Comparison of ENCODE assay signal across 8 cellular contexts in the genomic region with DNA sequence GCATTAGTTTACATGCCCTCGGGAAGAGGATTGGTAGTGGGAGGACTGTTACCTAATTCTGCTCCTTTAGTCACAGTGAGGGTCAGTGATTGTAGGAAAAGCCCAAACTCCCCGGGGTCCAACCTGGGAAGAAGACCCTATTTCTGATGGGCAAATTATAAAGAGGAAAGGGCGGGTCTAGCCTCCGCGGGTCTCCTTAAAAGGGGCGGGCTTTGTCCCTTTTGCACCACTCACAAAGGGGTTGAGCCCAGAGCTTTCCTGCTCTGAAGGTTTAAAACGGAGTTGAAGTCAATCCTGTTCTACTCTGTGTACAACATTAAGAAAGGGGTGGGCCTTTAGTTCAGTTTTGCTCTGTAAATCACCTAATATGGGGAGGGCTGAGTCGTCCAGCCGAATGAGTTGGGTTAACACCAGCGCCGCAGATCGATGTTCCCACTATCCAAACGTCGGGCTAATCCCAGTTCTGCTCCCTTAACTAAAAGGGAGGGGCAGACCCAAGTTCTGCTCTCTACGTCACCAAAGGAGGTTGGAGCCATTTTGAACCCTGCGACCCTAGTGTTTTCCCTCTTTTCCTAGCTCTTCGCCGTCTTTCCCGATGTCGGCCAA. TPM values are rescaled to one million over a fixed set of nuclear protein-coding genes. Genes with fewer than 3 reads are reported as not detected.
DNase-seq lines count a peak whose midpoint lies in the region; ATAC-seq, FAIRE-seq and TF ChIP-seq lines count a peak whose summit lies in the region.

No MANE protein-coding gene starts in this region.

- POLR2A ChIA-PET in K562 (lab: Yijun Ruan, JAX), result interaction anchor here (0.5 to 4.5 kb wide), 20 partner anchors 9 to 371 kb away, joined by 3 to 30 read pairs (median 4); a partner anchor contains a TSS

- H3K4me3 ChIP-seq in OCI-LY1 (ENCODE audit: low read depth, low read length, poor library complexity, severe bottlenecking) (peak overlapping the region; percentile 91), K562 (peak overlapping the region; percentile 88), subcutaneous abdominal adipose tissue (ENCODE audit: low read depth in 1 of 5, low read length in 5 of 5) (peak overlapping the region; percentile 63 to 93 (median 78))

- TF ChIP-seq EP300 in K562 (IDR thresholded peaks at IDR 0.05; ENCODE audit: low read length), result no peak

- H3K79me2 ChIP-seq in OCI-LY1 (ENCODE audit: insufficient read depth, low read length) (peaks cover 12% of the 10 kb centered on the region; the same call in 1 of the 2 replicates), K562 (ENCODE audit: control insufficient read depth, insufficient read depth, low read length) (peaks cover 76% of the 10 kb centered on the region)

- H3K9me2 ChIP-seq in OCI-LY1 (ENCODE audit: low read depth, low read length), result no peaks in the 10 kb centered on the region

- no peaks in the 10 kb centered on the region for H3K27me3 ChIP-seq in OCI-LY1 (ENCODE audit: insufficient read depth, low read length)
- no peaks in the 10 kb centered on the region for H3K27me3 ChIP-seq in K562 (ENCODE audit: control insufficient read depth in 2 of 2, insufficient read depth in 2 of 2, low read length in 2 of 2)
- H3K27me3 ChIP-seq in subcutaneous abdominal adipose tissue (ENCODE audit: control insufficient read depth in 5 of 5, insufficient read depth in 4 of 5, low read length in 5 of 5), result no peaks in the 10 kb centered on the region

- under 1% methylated on average over 20 of the region's 20 CpGs for WGBS in K562 (ENCODE audit: insufficient coverage, low coverage, missing lambda C conversion rate)

- TF ChIP-seq CTCF in OCI-LY1 (IDR thresholded peaks at IDR 0.05; ENCODE audit: low read length) (no peak), K562 (IDR thresholded peaks at IDR 0.05 in 2 of 3, conservative IDR thresholded peaks at IDR 0.05 in 1 of 3; ENCODE audit: insufficient read depth in 2 of 3, low read depth in 1 of 3, low read length in 3 of 3) (no peak)

- peak; percentile 1 for ATAC-seq in HG02642 (IDR thresholded peaks at IDR 0.05; ENCODE audit: poor library complexity, unreplicated experiment)
- ATAC-seq in K562, result peak; percentile 6; the same call in 1 of the 3 replicates
- ATAC-seq in left colon, result peak; percentile 4
- no peak for ATAC-seq in HG02938 (IDR thresholded peaks at IDR 0.05; ENCODE audit: unreplicated experiment)

- H2AFZ ChIP-seq in OCI-LY1 (ENCODE audit: low read length) (no peak overlapping the region), K562 (ENCODE audit: low read depth, low read length) (peak overlapping the region; percentile 92)

- no peak; a peak in 1 of 4 replicates for TF ChIP-seq RAD21 in K562 (CRISPR knock-in tag; conservative IDR thresholded peaks at IDR 0.05 in 1 of 2, IDR thresholded peaks at IDR 0.05 in 1 of 2)

- peak; percentile 11 for FAIRE-seq in K562 (lab: Jason Lieb, UNC)

- intact Hi-C loops in K562 (cut with micrococcal nuclease), result loop anchor here (2.0 to 10.0 kb wide), 3 partner anchors 46 to 512 kb away; a partner anchor contains a TSS
- intact Hi-C loops in left colon (cut with DNase I, micrococcal nuclease), result no loop called here

- H3K9me3 ChIP-seq in OCI-LY1 (ENCODE audit: low read length) (no peaks in the 10 kb centered on the region), K562 (replicated peaks; ENCODE audit: control insufficient read depth, insufficient read depth, low read depth, low read length) (no peaks in the 10 kb centered on the region), subcutaneous abdominal adipose tissue (ENCODE audit: control insufficient read depth in 5 of 5, low read length in 5 of 5) (no peaks in the 10 kb centered on the region)

- DNase-seq in DMS153 (lab: John Stamatoyannopoulos, UW) (peak; percentile 60), K562 (ENCODE audit: extremely low read depth in 1 of 4, low spot score in 3 of 4) (peak; percentile 52 to 75 (median 54)), left colon (peak in 1 of 2 donors; percentile 43), RKO (ENCODE audit: low spot score) (no peak)

- peak; percentile 62 for TF ChIP-seq POLR2A in K562 (conservative IDR thresholded peaks at IDR 0.05)

- H4K20me1 ChIP-seq in OCI-LY1 (ENCODE audit: insufficient read depth, low read length), result no peaks in the 10 kb centered on the region
- no peaks in the 10 kb centered on the region for H4K20me1 ChIP-seq in K562 (replicated peaks; ENCODE audit: control insufficient read depth, insufficient read depth, low read length)

- H3K4me1 ChIP-seq in OCI-LY1 (ENCODE audit: insufficient read depth, low read length, severe bottlenecking), result peaks cover 56% of the 10 kb centered on the region
- H3K4me1 ChIP-seq in K562 (replicated peaks in 1 of 2; ENCODE audit: control insufficient read depth in 2 of 2, insufficient read depth in 2 of 2, low read length in 2 of 2), result peaks cover 34 to 61% of the 10 kb centered on the region in 2 experiments
- peaks cover 14 to 59% (median 46%) of the 10 kb centered on the region in 5 donors for H3K4me1 ChIP-seq in subcutaneous abdominal adipose tissue (ENCODE audit: control insufficient read depth in 5 of 5, insufficient read depth in 5 of 5, low read length in 5 of 5)

- H3K9ac ChIP-seq in OCI-LY1 (ENCODE audit: low read length), result peak overlapping the region; percentile 70
- H3K9ac ChIP-seq in K562 (ENCODE audit: insufficient read depth in 1 of 2, low read depth in 2 of 2, low read length in 2 of 2), result peak overlapping the region; percentile 83 to 86; a peak in 3 of 4 replicates
- H3K9ac ChIP-seq in subcutaneous abdominal adipose tissue (ENCODE audit: low read length in 5 of 5), result peak overlapping the region; percentile 56 to 74 (median 63)

- BruUV-seq in K562 (replicated peaks; lab: Mats Ljungman, UMichigan), result TSS peak; percentile 26

- H3F3A ChIP-seq in OCI-LY1 (ENCODE audit: insufficient read depth, low read length), result no peaks in the 10 kb centered on the region

- H3K4me2 ChIP-seq in OCI-LY1 (ENCODE audit: low read length) (peak overlapping the region; percentile 80), K562 (ENCODE audit: insufficient read depth, low read length) (peak overlapping the region; percentile 100)

- peaks cover 7% of the 10 kb centered on the region for H3K9me1 ChIP-seq in K562 (ENCODE audit: control insufficient read depth, insufficient read depth, low read length)

- H3K36me3 ChIP-seq in OCI-LY1 (ENCODE audit: insufficient read depth, low read length) (peaks cover 20% of the 10 kb centered on the region; the same call in 1 of the 2 replicates), K562 (ENCODE audit: control insufficient read depth, insufficient read depth, low read length) (peaks cover 41% of the 10 kb centered on the region; the same call in 2 of the 3 replicates), subcutaneous abdominal adipose tissue (ENCODE audit: control insufficient read depth in 5 of 5, insufficient read depth in 5 of 5, low read length in 5 of 5) (peaks cover 0 to 21% (median 12%) of the 10 kb centered on the region in 5 donors)

- in situ Hi-C loops in K562 (cut with MboI), result no loop called here

- H3K27ac ChIP-seq in OCI-LY1 (ENCODE audit: low read depth, low read length, poor library complexity, severe bottlenecking) (peak overlapping the region; percentile 87), K562 (ENCODE audit: extremely low read depth, low read depth, low read length) (peak overlapping the region; percentile 94), subcutaneous abdominal adipose tissue (ENCODE audit: low read depth, low read length) (peak overlapping the region; percentile 93)

- CTCF ChIA-PET in K562 (lab: Yijun Ruan, JAX; ENCODE audit: low intra/inter-chr PET ratio), result no interaction called here

RNA-seq across cellular contexts. Expression of a gene that starts 0.9 kb away (rescaled TPM):
- total RNA-seq in K562 (2011; cell fraction: chromatin; rRNA removed; ENCODE audit: low replicate concordance), result 19.1 and 20.3 TPM in 2 replicates
- 21.5 and 22.6 TPM in 2 replicates for total RNA-seq in K562 (2011; cell fraction: nucleolus; rRNA removed)
- total RNA-seq in K562 (2011; cell fraction: nucleoplasm; rRNA removed), result 36.4 and 49.9 TPM in 2 replicates
- total RNA-seq in K562 (2014; rRNA removed) (129 and 156 TPM in 2 replicates), K562 (2014; rRNA removed; fragmentation: Illumina TruSeq; extraction: Trizol) (123 and 128 TPM in 2 replicates), K562 (2015; rRNA removed; fragmentation: Illumina TruSeq; extraction: Trizol) (99.1 and 110 TPM in 2 replicates), K562 (2021) (149 and 154 TPM in 2 replicates), left colon (100 to 1,000 TPM in 1 of 2 donors, 10 to 100 TPM in 1; 87.2 to 104 TPM)
- polyA plus RNA-seq in K562 (2011; rRNA removed) (161 and 163 TPM in 2 replicates), K562 (2014; fragmentation: Illumina TruSeq; extraction: Trizol) (227 and 245 TPM in 2 replicates), K562 (2014; fragmentation: Nextera tagmentation; extraction: Ambion mirVana) (10 to 100 TPM; 62.2 to 95.5 TPM), K562 (2014; rRNA removed) (207 and 223 TPM in 2 replicates)
- polyA plus RNA-seq in K562 (2011; cell fraction: cytosol; rRNA removed), result 240 and 251 TPM in 2 replicates
- 54.9 and 71.1 TPM in 2 replicates for polyA plus RNA-seq in K562 (2011; cell fraction: nucleus; rRNA removed)
- polyA plus RNA-seq in K562 (2012), result 213 and 399 TPM in 2 replicates
- polyA minus RNA-seq in K562 (2011; rRNA and poly(A)+ RNA removed), result 48.7 TPM in 2 replicates
- 29.3 and 40.5 TPM in 2 replicates for polyA minus RNA-seq in K562 (2011; cell fraction: cytosol; rRNA and poly(A)+ RNA removed)
- polyA minus RNA-seq in K562 (2011; cell fraction: nucleus; rRNA and poly(A)+ RNA removed), result 9.3 and 18.2 TPM in 2 replicates

RNA-seq across cellular contexts. Expression of a gene that starts 1.4 kb away (rescaled TPM):
- total RNA-seq in K562 (2011; cell fraction: chromatin; rRNA removed; ENCODE audit: low replicate concordance), result 57.1 and 153 TPM in 2 replicates
- 190 and 234 TPM in 2 replicates for total RNA-seq in K562 (2011; cell fraction: nucleolus; rRNA removed)
- total RNA-seq in K562 (2011; cell fraction: nucleoplasm; rRNA removed), result 210 and 316 TPM in 2 replicates
- 69.4 and 115 TPM in 2 replicates for total RNA-seq in K562 (2014; rRNA removed)
- 45.4 and 51.9 TPM in 2 replicates for total RNA-seq in K562 (2014; rRNA removed; fragmentation: Illumina TruSeq; extraction: Trizol)
- total RNA-seq in K562 (2015; rRNA removed; fragmentation: Illumina TruSeq; extraction: Trizol), result 53.2 and 54.1 TPM in 2 replicates
- total RNA-seq in K562 (2021), result 107 and 109 TPM in 2 replicates
- 78.7 and 138 TPM in 2 replicates for polyA plus RNA-seq in K562 (2011; rRNA removed)
- polyA plus RNA-seq in K562 (2011; cell fraction: cytosol; rRNA removed), result 220 and 272 TPM in 2 replicates
- polyA plus RNA-seq in K562 (2011; cell fraction: nucleus; rRNA removed), result 108 and 142 TPM in 2 replicates
- 133 and 141 TPM in 2 replicates for polyA plus RNA-seq in K562 (2012)
- 165 and 176 TPM in 2 replicates for polyA plus RNA-seq in K562 (2014; fragmentation: Illumina TruSeq; extraction: Trizol)
- 10 to 100 TPM; 37.9 to 43.6 TPM for polyA plus RNA-seq in K562 (2014; fragmentation: Nextera tagmentation; extraction: Ambion mirVana)
- polyA plus RNA-seq in K562 (2014; rRNA removed), result 78.2 and 78.4 TPM in 2 replicates
- polyA minus RNA-seq in K562 (2011; rRNA and poly(A)+ RNA removed), result 92.5 and 120 TPM in 2 replicates
- polyA minus RNA-seq in K562 (2011; cell fraction: cytosol; rRNA and poly(A)+ RNA removed), result 98.4 and 124 TPM in 2 replicates
- polyA minus RNA-seq in K562 (2011; cell fraction: nucleus; rRNA and poly(A)+ RNA removed), result 25.2 and 30.5 TPM in 2 replicates
- total RNA-seq in left colon, result 10 to 100 TPM; 44.4 to 55.0 TPM

RNA-seq across cellular contexts. Expression of a gene that starts 6.8 kb away (rescaled TPM):
- total RNA-seq in K562 (2011; cell fraction: chromatin; rRNA removed; ENCODE audit: low replicate concordance), result 28.3 and 66.0 TPM in 2 replicates
- 35.5 and 36.5 TPM in 2 replicates for total RNA-seq in K562 (2011; cell fraction: nucleolus; rRNA removed)
- total RNA-seq in K562 (2011; cell fraction: nucleoplasm; rRNA removed), result 27.8 and 29.8 TPM in 2 replicates
- total RNA-seq in K562 (2014; rRNA removed), result 5.3 and 6.2 TPM in 2 replicates
- 2.0 and 2.2 TPM in 2 replicates for total RNA-seq in K562 (2014; rRNA removed; fragmentation: Illumina TruSeq; extraction: Trizol)
- 3.0 and 3.6 TPM in 2 replicates for total RNA-seq in K562 (2015; rRNA removed; fragmentation: Illumina TruSeq; extraction: Trizol)
- 7.8 and 11.5 TPM in 2 replicates for total RNA-seq in K562 (2021)
- polyA plus RNA-seq in K562 (2011; rRNA removed), result 4.1 and 7.9 TPM in 2 replicates
- 2.4 and 3.1 TPM in 2 replicates for polyA plus RNA-seq in K562 (2011; cell fraction: cytosol; rRNA removed)
- polyA plus RNA-seq in K562 (2011; cell fraction: nucleus; rRNA removed), result 75.1 and 86.2 TPM in 2 replicates
- polyA plus RNA-seq in K562 (2012), result 11.6 and 18.0 TPM in 2 replicates
- 5.8 and 8.2 TPM in 2 replicates for polyA plus RNA-seq in K562 (2014; fragmentation: Illumina TruSeq; extraction: Trizol)
- polyA plus RNA-seq in K562 (2014; fragmentation: Nextera tagmentation; extraction: Ambion mirVana), result 1 to 10 TPM; 1.2 to 1.8 TPM
- 10.9 and 11.1 TPM in 2 replicates for polyA plus RNA-seq in K562 (2014; rRNA removed)
- 0.78 and 0.81 TPM in 2 replicates for polyA minus RNA-seq in K562 (2011; rRNA and poly(A)+ RNA removed)
- not detected in 2 replicates for polyA minus RNA-seq in K562 (2011; cell fraction: cytosol; rRNA and poly(A)+ RNA removed)
- 5.3 and 7.3 TPM in 2 replicates for polyA minus RNA-seq in K562 (2011; cell fraction: nucleus; rRNA and poly(A)+ RNA removed)
- 1 to 10 TPM; 4.4 TPM for total RNA-seq in left colon

RNA-seq across cellular contexts. Expression of a gene that starts 12.7 kb away (rescaled TPM):
- total RNA-seq in K562 (2011; cell fraction: chromatin; rRNA removed; ENCODE audit: low replicate concordance), result 227 and 442 TPM in 2 replicates
- 178 and 203 TPM in 2 replicates for total RNA-seq in K562 (2011; cell fraction: nucleolus; rRNA removed)
- 185 and 217 TPM in 2 replicates for total RNA-seq in K562 (2011; cell fraction: nucleoplasm; rRNA removed)
- total RNA-seq in K562 (2014; rRNA removed) (55.6 and 63.8 TPM in 2 replicates), K562 (2014; rRNA removed; fragmentation: Illumina TruSeq; extraction: Trizol) (44.0 and 45.1 TPM in 2 replicates), K562 (2015; rRNA removed; fragmentation: Illumina TruSeq; extraction: Trizol) (60.0 and 62.5 TPM in 2 replicates), K562 (2021) (106 and 126 TPM in 2 replicates), left colon (10 to 100 TPM; 41.5 to 49.6 TPM)
- polyA plus RNA-seq in K562 (2011; rRNA removed) (123 and 127 TPM in 2 replicates), K562 (2014; fragmentation: Illumina TruSeq; extraction: Trizol) (108 and 119 TPM in 2 replicates), K562 (2014; fragmentation: Nextera tagmentation; extraction: Ambion mirVana) (1 to 10 TPM; 1.9 to 2.8 TPM), K562 (2014; rRNA removed) (117 and 134 TPM in 2 replicates)
- polyA plus RNA-seq in K562 (2011; cell fraction: cytosol; rRNA removed), result 105 and 142 TPM in 2 replicates
- 340 and 411 TPM in 2 replicates for polyA plus RNA-seq in K562 (2011; cell fraction: nucleus; rRNA removed)
- polyA plus RNA-seq in K562 (2012), result 110 and 127 TPM in 2 replicates
- 55.9 and 77.0 TPM in 2 replicates for polyA minus RNA-seq in K562 (2011; rRNA and poly(A)+ RNA removed)
- polyA minus RNA-seq in K562 (2011; cell fraction: cytosol; rRNA and poly(A)+ RNA removed), result 46.1 and 60.9 TPM in 2 replicates
- polyA minus RNA-seq in K562 (2011; cell fraction: nucleus; rRNA and poly(A)+ RNA removed), result 68.7 and 70.2 TPM in 2 replicates

RNA-seq across cellular contexts. Expression of a gene that starts 12.9 kb away (rescaled TPM):
- total RNA-seq in K562 (2011; cell fraction: chromatin; rRNA removed; ENCODE audit: low replicate concordance), result 40.9 and 90.2 TPM in 2 replicates
- 30.7 and 39.2 TPM in 2 replicates for total RNA-seq in K562 (2011; cell fraction: nucleolus; rRNA removed)
- 33.1 and 38.9 TPM in 2 replicates for total RNA-seq in K562 (2011; cell fraction: nucleoplasm; rRNA removed)
- total RNA-seq in K562 (2014; rRNA removed), result 14.2 and 20.9 TPM in 2 replicates
- total RNA-seq in K562 (2014; rRNA removed; fragmentation: Illumina TruSeq; extraction: Trizol), result 10.0 and 12.1 TPM in 2 replicates
- total RNA-seq in K562 (2015; rRNA removed; fragmentation: Illumina TruSeq; extraction: Trizol), result 13.3 and 15.5 TPM in 2 replicates
- total RNA-seq in K562 (2021), result 21.7 and 26.0 TPM in 2 replicates
- polyA plus RNA-seq in K562 (2011; rRNA removed), result 14.8 and 17.9 TPM in 2 replicates
- polyA plus RNA-seq in K562 (2011; cell fraction: cytosol; rRNA removed), result 9.3 and 10.7 TPM in 2 replicates
- 115 and 141 TPM in 2 replicates for polyA plus RNA-seq in K562 (2011; cell fraction: nucleus; rRNA removed)
- 16.3 and 29.8 TPM in 2 replicates for polyA plus RNA-seq in K562 (2012)
- 19.1 and 26.3 TPM in 2 replicates for polyA plus RNA-seq in K562 (2014; fragmentation: Illumina TruSeq; extraction: Trizol)
- polyA plus RNA-seq in K562 (2014; fragmentation: Nextera tagmentation; extraction: Ambion mirVana), result 1 to 10 TPM; 2.2 to 2.8 TPM
- 39.8 and 47.4 TPM in 2 replicates for polyA plus RNA-seq in K562 (2014; rRNA removed)
- polyA minus RNA-seq in K562 (2011; rRNA and poly(A)+ RNA removed), result 1.7 and 2.6 TPM in 2 replicates
- polyA minus RNA-seq in K562 (2011; cell fraction: cytosol; rRNA and poly(A)+ RNA removed), result 1.9 TPM in 1 of 2 replicates, not detected in the other
- polyA minus RNA-seq in K562 (2011; cell fraction: nucleus; rRNA and poly(A)+ RNA removed), result 8.6 and 11.7 TPM in 2 replicates
- 10 to 100 TPM; 13.7 to 19.9 TPM for total RNA-seq in left colon
